ENCODE assay signal across 38 cellular contexts in genomic region chr20:25120920-25121319, GRCh38. TPM values are rescaled to one million over a fixed set of nuclear protein-coding genes. Genes with fewer than 3 reads are reported as not detected.
"Had no signal": no experiment of that assay in that cellular context is flagged by ENCODE, and none has a peak within 500 bp of the region (broad histone marks: within the 10 kb centered on the region; RNA-seq: fewer than 3 reads in every experiment).

No MANE protein-coding gene starts in this region.

- H3K36me3 ChIP-seq: MG63 had no signal

- H3K9me3 ChIP-seq: MG63 had no signal

- H3K27me3 ChIP-seq: MG63 had no signal

- H3K4me3 ChIP-seq: MG63 had no signal

- DNase-seq: Karpas-422, Kasumi-1, MG63, MM.1S, MV-4-11, NCI-H1048, NCI-H1092, NCI-H1092 treated with DMSO at 0.1 percent for 48 hours, NCI-H1105, NCI-H1105 treated with DMSO at 0.1 percent for 48 hours, NCI-H1417, NCI-H1417 treated with DMSO at 0.1 percent for 48 hours, NCI-H1436, NCI-H1436 treated with DMSO at 0.1 percent for 48 hours, NCI-H146, NCI-H1694, NCI-H1694 treated with DMSO at 0.1 percent for 48 hours, NCI-H187, NCI-H187 treated with DMSO at 0.1 percent for 48 hours, NCI-H1930, NCI-H2029, NCI-H2029 treated with DMSO at 0.1 percent for 48 hours, NCI-H2081, NCI-H2081 treated with DMSO at 0.1 percent for 48 hours, NCI-H2107, NCI-H2171, NCI-H2171 treated with DMSO at 0.1 percent for 48 hours, NCI-H2227 treated with DMSO at 0.1 percent for 48 hours, NCI-H226, NCI-H345, NCI-H446, NCI-H446 treated with DMSO at 0.1 percent for 48 hours, NCI-H510A, NCI-H510A treated with DMSO at 0.1 percent for 48 hours, NCI-H524 had no signal

RNA-seq across cellular contexts. Expression of gene VSX1, which starts 39.0 kb away (rescaled TPM):
- total RNA-seq: LHCN-M2, MCF 10A, NCI-H460 had no signal
